In genomic region chr3:62007036-62007435, GRCh38 we compare ENCODE assay signal across 18 cellular contexts.
DNase-seq lines count a peak whose midpoint lies in the region; ATAC-seq and TF ChIP-seq lines count a peak whose summit lies in the region.
"Had no signal": no experiment of that assay in that cellular context is flagged by ENCODE, and none has a peak within 500 bp of the region (broad histone marks: within the 10 kb centered on the region; RNA-seq: fewer than 3 reads in every experiment).

No MANE protein-coding gene starts in this region.

- peaks cover 36% of the 10 kb centered on the region for H3K79me2 ChIP-seq in GM23338 (replicated peaks; ENCODE audit: insufficient read depth)

- H3K4me2 ChIP-seq in GM23338, result no peak overlapping the region

- peaks cover 3% of the 10 kb centered on the region; the same call in 1 of the 2 replicates for H3K4me1 ChIP-seq in GM23338 (ENCODE audit: insufficient read depth)
- H3K4me1 ChIP-seq: ascending aorta had no signal

- no peaks in the 10 kb centered on the region for H3K27me3 ChIP-seq in GM23338 (ENCODE audit: insufficient read depth)
- H3K27me3 ChIP-seq: ascending aorta, stomach had no signal

- H3K27me3 Mint-ChIP-seq in neural crest cell (ENCODE audit: low read depth), result no peaks in the 10 kb centered on the region
- no peaks in the 10 kb centered on the region for H3K27me3 Mint-ChIP-seq in GM23338 (ENCODE audit: insufficient read depth, low read depth, poor library complexity)
- H3K27me3 Mint-ChIP-seq: activated CD4-positive, alpha-beta T cell treated with anti-CD3 and anti-CD28 coated beads for 36 hours had no signal

- H3F3A ChIP-seq in GM23338 (replicated peaks; ENCODE audit: low read depth), result peaks cover 5% of the 10 kb centered on the region; the same call in 1 of the 2 replicates

- peaks cover 7% of the 10 kb centered on the region; the same call in 1 of the 2 replicates for H4K20me1 ChIP-seq in GM23338 (replicated peaks; ENCODE audit: insufficient read depth)

- DNase-seq in AG09319 (ENCODE audit: extremely low read depth, low read depth) (peak; percentile 44), M059J (ENCODE audit: low read depth) (peak; percentile 83), fibroblast of peridontal ligament (ENCODE audit: extremely low read depth) (peak; percentile 81), neural crest cell (ENCODE audit: low read depth, low spot score) (no peak), DMS 273 treated with DMSO at 0.1 percent for 48 hours (lab: John Stamatoyannopoulos, UW) (no peak), GM23338 (ENCODE audit: low spot score) (no peak), SHP77 treated with DMSO at 0.1 percent for 48 hours (lab: John Stamatoyannopoulos, UW) (no peak)
- DNase-seq: activated CD4-positive, alpha-beta T cell treated with anti-CD3 and anti-CD28 coated beads for 36 hours; activated CD8-positive, alpha-beta memory T cell treated with anti-CD3 and anti-CD28 coated beads, Interleukin-2, amount 50 U/mL, for 4 hours; activated gamma-delta T cell; KBM-7; NCI-H69; OCI-M1; right cardiac atrium; stomach; T1000 had no signal

- no peaks in the 10 kb centered on the region; the same call in none of the 2 replicates for H3K9me2 ChIP-seq in GM23338 (ENCODE audit: insufficient read depth)

- H2AFZ ChIP-seq in GM23338, result no peak overlapping the region

- no peak overlapping the region for H3K27ac ChIP-seq in GM23338 (ENCODE audit: low read depth)
- H3K27ac ChIP-seq: ascending aorta, stomach had no signal

- H3K36me3 Mint-ChIP-seq in neural crest cell (ENCODE audit: low read depth) (peaks cover 45% of the 10 kb centered on the region), GM23338 (ENCODE audit: low read depth) (peaks cover 56% of the 10 kb centered on the region)

- TF ChIP-seq CTCF in AG09319 (IDR thresholded peaks at IDR 0.05; ENCODE audit: low read depth, low read length) (no peak), neural crest cell (conservative IDR thresholded peaks at IDR 0.05) (no peak), GM23338 (conservative IDR thresholded peaks at IDR 0.05; ENCODE audit: low read depth in 2 of 2) (no peak)

- H3K4me3 ChIP-seq in GM23338, result no peak overlapping the region
- H3K4me3 ChIP-seq: ascending aorta, stomach had no signal

- H3K4me1 Mint-ChIP-seq in neural crest cell (peaks cover 17% of the 10 kb centered on the region), GM23338 (no peaks in the 10 kb centered on the region; the same call in 2 of the 3 replicates)
- H3K4me1 Mint-ChIP-seq: activated CD4-positive, alpha-beta T cell treated with anti-CD3 and anti-CD28 coated beads for 36 hours had no signal

- H3K36me3 ChIP-seq in GM23338 (ENCODE audit: insufficient read depth), result no peaks in the 10 kb centered on the region

- H3K4me3 Mint-ChIP-seq in neural crest cell (no peak overlapping the region), GM23338 (no peak overlapping the region)
- H3K4me3 Mint-ChIP-seq: activated CD4-positive, alpha-beta T cell treated with anti-CD3 and anti-CD28 coated beads for 36 hours had no signal

- H3K9me3 Mint-ChIP-seq in neural crest cell (peaks cover 15% of the 10 kb centered on the region), GM23338 (peaks cover 11% of the 10 kb centered on the region; the same call in 2 of the 3 replicates)

- ATAC-seq in HG02852 (IDR thresholded peaks at IDR 0.05; ENCODE audit: unreplicated experiment) (no peak), GM23338 (no peak)
- ATAC-seq: activated CD4-positive, alpha-beta T cell treated with anti-CD3 and anti-CD28 coated beads for 36 hours; right cardiac atrium had no signal

- H3K27ac Mint-ChIP-seq in neural crest cell (ENCODE audit: unreplicated experiment) (peak overlapping the region; percentile 59), GM23338 (no peak overlapping the region)
- H3K27ac Mint-ChIP-seq: activated CD4-positive, alpha-beta T cell treated with anti-CD3 and anti-CD28 coated beads for 36 hours had no signal

TF ChIP-seq in GM23338, 12 proteins besides CTCF, POLR2A, EP300 and RAD21 (continues in another document):
- TF ChIP-seq ETS1 (IDR thresholded peaks at IDR 0.05) (no peak), EZH2phosphoT487 (IDR thresholded peaks at IDR 0.05; ENCODE audit: unreplicated experiment) (no peak), ZNF462 (CRISPR knock-in tag; IDR thresholded peaks at IDR 0.05) (no peak), POLR2AphosphoS5 (IDR thresholded peaks at IDR 0.05; ENCODE audit: low read depth) (no peak), EZH2 (IDR thresholded peaks at IDR 0.05; ENCODE audit: low read depth, unreplicated experiment) (no peak), JUNB (IDR thresholded peaks at IDR 0.05; ENCODE audit: unreplicated experiment) (no peak)

Comparison
In these comparisons a context has a peak if more than half of its experiments do, and no peak if none do; other contexts are left out.
1. DNase-seq: peak in AG09319 (single experiment), M059J (single experiment) and fibroblast of peridontal ligament (single experiment); none in neural crest cell (single experiment), DMS 273 treated with DMSO at 0.1 percent for 48 hours (single experiment), GM23338 (single experiment) and SHP77 treated with DMSO at 0.1 percent for 48 hours (single experiment).